30 cellular contexts compared by ENCODE assay signal in genomic region chrX:43315622-43316021, GRCh38.
"Had no signal": no experiment of that assay in that cellular context is flagged by ENCODE, and none has a peak within 500 bp of the region (broad histone marks: within the 10 kb centered on the region; RNA-seq: fewer than 3 reads in every experiment).

No MANE protein-coding gene starts in this region.

- DNase-seq: activated CD4-positive, alpha-beta memory T cell treated with anti-CD3 and anti-CD28 coated beads for 36 hours; activated CD4-positive, alpha-beta T cell treated with anti-CD3 and anti-CD28 coated beads for 36 hours; activated CD4-positive, alpha-beta T cell treated with anti-CD3 and anti-CD28 coated beads, Interleukin-2, amount 10 ng/mL, durations not matched to agents 24 days and 14 days; activated CD4-positive, CD25-positive, alpha-beta regulatory T cell; activated CD4-positive, CD25-positive, alpha-beta regulatory T cell treated with anti-CD3 and anti-CD28 coated beads, Interleukin-2, amount 50 U/mL, for 72 hours; activated CD8-positive, alpha-beta memory T cell treated with anti-CD3 and anti-CD28 coated beads, Interleukin-2, amount 50 U/mL, for 48 hours; activated effector memory CD4-positive, alpha-beta T cell treated with Interleukin-2 at 50 U/mL for 16 hours; activated gamma-delta T cell treated with Interleukin-2 at 50 U/mL for 16 hours; activated naive CD4-positive, alpha-beta T cell treated with anti-CD3 and anti-CD28 coated beads, Interleukin-2, amount 50 U/mL, for 16 hours; activated naive CD4-positive, alpha-beta T cell treated with Interleukin-2 at 50 U/mL for 16 hours; activated T-cell treated with anti-CD3 and anti-CD28 coated beads for 4 hours; activated T-cell treated with anti-CD3 and anti-CD28 coated beads, Interleukin-2, amount 50 U/mL, for 24 hours; activated T-cell treated with anti-CD3 and anti-CD28 coated beads, Interleukin-2, amount 50 U/mL, for 72 hours; amniotic stem cell; anterior cingulate cortex; body of pancreas; central memory CD4-positive, alpha-beta T cell; cerebellar nuclear complex; dorsolateral prefrontal cortex; effector memory CD4-positive, alpha-beta T cell; endodermal cell; foreskin keratinocyte; gastrocnemius medialis; heart right ventricle; SW 1271; T-cell; T-helper 9 cell had no signal

- H3K9me3 ChIP-seq: body of pancreas, esophagus muscularis mucosa, gastrocnemius medialis, heart right ventricle had no signal

- H3K4me1 ChIP-seq: body of pancreas, esophagus muscularis mucosa, foreskin keratinocyte, gastrocnemius medialis, heart right ventricle had no signal

- ATAC-seq: activated CD4-positive, alpha-beta T cell treated with anti-CD3 and anti-CD28 coated beads for 36 hours; activated T-cell treated with anti-CD3 and anti-CD28 coated beads, Interleukin-2, amount 50 U/mL, for 72 hours; body of pancreas; foreskin keratinocyte; gastrocnemius medialis; heart right ventricle; T-cell had no signal

- H3K27ac ChIP-seq: body of pancreas, cardiac muscle cell, coronary artery, dorsolateral prefrontal cortex, esophagus muscularis mucosa, foreskin keratinocyte, gastrocnemius medialis, heart right ventricle had no signal

- H3K27me3 ChIP-seq: body of pancreas, cardiac muscle cell, esophagus muscularis mucosa, foreskin keratinocyte, gastrocnemius medialis had no signal

- H3K4me3 ChIP-seq: body of pancreas, cardiac muscle cell, coronary artery, dorsolateral prefrontal cortex, esophagus muscularis mucosa, gastrocnemius medialis, heart right ventricle had no signal

- H3K36me3 ChIP-seq: cardiac muscle cell, esophagus muscularis mucosa, gastrocnemius medialis, heart right ventricle had no signal
